In the genomic region with DNA sequence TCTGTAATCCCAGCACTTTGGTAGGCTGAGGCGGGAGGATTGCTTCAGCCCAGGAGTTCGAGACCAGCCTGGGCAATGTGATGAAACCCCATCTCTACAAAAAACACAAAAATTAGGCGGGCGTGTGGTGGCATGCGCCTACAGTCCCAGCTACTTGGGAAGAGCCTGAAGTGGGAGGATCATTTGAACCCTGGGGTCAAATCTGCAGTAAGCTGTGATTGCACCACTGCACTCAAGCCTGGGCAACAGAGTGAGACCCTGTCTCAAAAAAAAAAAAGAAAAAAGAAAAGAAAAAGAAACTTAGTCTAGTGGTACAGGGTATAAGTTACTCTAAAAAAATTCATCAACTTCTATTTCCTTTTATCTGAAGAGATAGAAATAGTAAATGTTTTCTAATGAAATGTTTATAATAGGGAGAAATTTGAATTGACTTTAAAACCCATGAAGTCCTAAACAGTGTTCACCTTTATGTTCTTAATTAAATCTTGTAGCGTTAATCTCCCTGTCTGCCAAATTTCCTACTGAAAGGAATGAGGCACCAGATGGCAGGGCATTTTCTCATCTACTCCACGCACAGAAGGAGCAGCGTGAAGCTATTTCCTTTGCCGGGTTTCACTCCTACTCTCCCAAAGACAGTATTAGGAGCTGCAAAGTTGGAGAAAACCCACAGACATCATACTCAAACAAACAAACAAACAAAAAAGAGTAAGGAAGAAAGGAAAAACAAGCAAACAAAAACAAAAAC, we compare ENCODE assay signal across 10 cellular contexts. TPM values are rescaled to one million over a fixed set of nuclear protein-coding genes. Genes with fewer than 3 reads are reported as not detected.
A peak's percentile ranks its signal among the peaks of the same experiment; 100 is the strongest.
DNase-seq lines count a peak whose midpoint lies in the region; ATAC-seq and TF ChIP-seq lines count a peak whose summit lies in the region.
"Had no signal": no experiment of that assay in that cellular context is flagged by ENCODE, and none has a peak within 500 bp of the region (broad histone marks: within the 10 kb centered on the region; RNA-seq: fewer than 3 reads in every experiment).

No MANE protein-coding gene starts in this region.

- TF ChIP-seq POLR2A in heart left ventricle (IDR thresholded peaks at IDR 0.05) = no peak

- H3K36me3 ChIP-seq in GM23338 (ENCODE audit: insufficient read depth) (peaks cover 9% of the 10 kb centered on the region), heart left ventricle (no peaks in the 10 kb centered on the region)

- H3K4me1 Mint-ChIP-seq in GM23338 = peaks cover 10% of the 10 kb centered on the region

- no peaks in the 10 kb centered on the region for H3K9me3 ChIP-seq in heart left ventricle
- H3K9me3 ChIP-seq: heart right ventricle had no signal

- 0 out of 2 replicates have a peak, but pooled peaks cover 3% of the 10 kb centered on the region for H3F3A ChIP-seq in GM23338 (replicated peaks; ENCODE audit: low read depth)

- no peaks in the 10 kb centered on the region for H3K9me2 ChIP-seq in GM23338 (ENCODE audit: insufficient read depth)

- ATAC-seq in GM23338 = no peak
- no peak for ATAC-seq in HG03460 (IDR thresholded peaks at IDR 0.05; ENCODE audit: unreplicated experiment)
- no peak for ATAC-seq in heart left ventricle
- ATAC-seq: heart right ventricle had no signal

- H3K27ac ChIP-seq in GM23338 (ENCODE audit: low read depth) (no peak overlapping the region), RWPE1 (peak overlapping the region; percentile 66), heart left ventricle (no peak overlapping the region)
- H3K27ac ChIP-seq: heart right ventricle had no signal

- CTCF ChIA-PET in RWPE1 (lab: Yijun Ruan, JAX) = interaction anchor here (0.5 kb wide), 1 partner anchor 337 kb away, joined by 3 read pairs; no protein-coding TSS in a partner anchor

- peak overlapping the region; percentile 88 for H3K4me3 Mint-ChIP-seq in GM23338

- DNase-seq in AG09319 (ENCODE audit: extremely low read depth, low read depth) = peak; percentile 3
- no peak for DNase-seq in GM23338 (ENCODE audit: low spot score)
- no peak for DNase-seq in RWPE1 (ENCODE audit: low spot score)
- DNase-seq in fibroblast of villous mesenchyme (ENCODE audit: low read depth) = peak; percentile 30
- no peak for DNase-seq in SHP77 treated with DMSO at 0.1 percent for 48 hours (lab: John Stamatoyannopoulos, UW)
- DNase-seq in ecto neural progenitor cell (ENCODE audit: low spot score) = no peak
- DNase-seq in heart left ventricle = no peak
- DNase-seq: activated naive CD4-positive, alpha-beta T cell treated with Interleukin-2 at 50 U/mL for 16 hours; heart right ventricle had no signal

- H3K27ac Mint-ChIP-seq in GM23338 = no peak overlapping the region

- no peak for TF ChIP-seq CTCF in AG09319 (IDR thresholded peaks at IDR 0.05; ENCODE audit: low read depth, low read length)
- TF ChIP-seq CTCF in GM23338 (conservative IDR thresholded peaks at IDR 0.05; ENCODE audit: low read depth in 2 of 2) = no peak
- no peak for TF ChIP-seq CTCF in RWPE1 (conservative IDR thresholded peaks at IDR 0.05; ENCODE audit: low read depth)
- no peak for TF ChIP-seq CTCF in fibroblast of villous mesenchyme (IDR thresholded peaks at IDR 0.05; ENCODE audit: insufficient read depth, low read depth, low read length)
- no peak for TF ChIP-seq CTCF in heart left ventricle (IDR thresholded peaks at IDR 0.05)

- peaks cover 35% of the 10 kb centered on the region for H3K27me3 ChIP-seq in GM23338 (ENCODE audit: insufficient read depth)
- H3K27me3 ChIP-seq in heart left ventricle = no peaks in the 10 kb centered on the region
- H3K27me3 ChIP-seq: heart right ventricle had no signal

- H3K4me3 ChIP-seq in GM23338 (peak overlapping the region; percentile 66; the same call in 1 of the 2 replicates), fibroblast of villous mesenchyme (ENCODE audit: low read depth, low read length) (peak overlapping the region; percentile 30), heart left ventricle (peak overlapping the region in 1 of 12 donors; percentile 76)

- H3K36me3 Mint-ChIP-seq in GM23338 (ENCODE audit: low read depth) = peaks cover 34% of the 10 kb centered on the region; the same call in 2 of the 3 replicates

- no peak overlapping the region for H2AFZ ChIP-seq in GM23338

- intact Hi-C loops in heart left ventricle (cut with DNase I) = no loop called here

- peaks cover 5% of the 10 kb centered on the region; the same call in 1 of the 2 replicates for H4K20me1 ChIP-seq in GM23338 (replicated peaks; ENCODE audit: insufficient read depth)

- H3K27me3 Mint-ChIP-seq in GM23338 (ENCODE audit: insufficient read depth, low read depth, poor library complexity) = peaks cover 10% of the 10 kb centered on the region

- 63 to 70% (median 69%) methylated on average over 9 of the region's 9 CpGs for WGBS in heart left ventricle, 4 donors

- H3K4me2 ChIP-seq in GM23338 = peak overlapping the region; percentile 86; the same call in 1 of the 2 replicates

- H3K4me1 ChIP-seq in GM23338 (ENCODE audit: insufficient read depth) = peaks cover 8% of the 10 kb centered on the region; the same call in 1 of the 2 replicates
- H3K4me1 ChIP-seq in heart left ventricle = peaks cover 0 to 14% (median 6%) of the 10 kb centered on the region in 12 donors

- POLR2A ChIA-PET in RWPE1 (lab: Yijun Ruan, JAX; ENCODE audit: low non-redundant PET) = no interaction called here

- H3K9me3 Mint-ChIP-seq in GM23338 = no peaks in the 10 kb centered on the region

- H3K79me2 ChIP-seq in GM23338 (replicated peaks; ENCODE audit: insufficient read depth) = peaks cover 13% of the 10 kb centered on the region

TF ChIP-seq in GM23338, 12 proteins besides CTCF, POLR2A, EP300 and RAD21 (continues in another document):
- TF ChIP-seq STAT1 (IDR thresholded peaks at IDR 0.05; ENCODE audit: unreplicated experiment) = no peak
- TF ChIP-seq CREB1 (CRISPR knock-in tag; IDR thresholded peaks at IDR 0.05; ENCODE audit: low read depth) = no peak
- TF ChIP-seq NANOG (IDR thresholded peaks at IDR 0.05; ENCODE audit: borderline replicate concordance) = no peak
- no peak for TF ChIP-seq EZH2 (IDR thresholded peaks at IDR 0.05; ENCODE audit: low read depth, unreplicated experiment)
- TF ChIP-seq JUNB (IDR thresholded peaks at IDR 0.05; ENCODE audit: unreplicated experiment) = no peak

RNA-seq across cellular contexts. Expression of gene PCLAF, which starts 1.9 kb away (rescaled TPM):
- 48.9 and 52.7 TPM in 2 replicates for total RNA-seq in GM23338 (2014; rRNA removed; shearing (Covaris generic))
- polyA plus RNA-seq in GM23338 (2016; fragmentation: Nextera tagmentation; extraction: Ambion mirVana) (202 and 206 TPM in 2 replicates), heart left ventricle (1 to 10 TPM in 1 of 2 donors, not detected in 1; 1.3 TPM)
- total RNA-seq in fibroblast of villous mesenchyme (30.7 and 36.7 TPM in 2 replicates), heart left ventricle (1 to 10 TPM in 1 of 9 donors, under 1 TPM in 4, not detected in 4; 0.14 to 4.8 (median 0.60) TPM)

RNA-seq across cellular contexts. Expression of gene TRIP4, which starts 8.2 kb away (rescaled TPM):
- total RNA-seq in GM23338 (2014; rRNA removed; shearing (Covaris generic)) = 9.8 and 10.3 TPM in 2 replicates
- polyA plus RNA-seq in GM23338 (2016; fragmentation: Nextera tagmentation; extraction: Ambion mirVana) = 16.0 and 16.6 TPM in 2 replicates
- total RNA-seq in fibroblast of villous mesenchyme = 10.8 and 11.6 TPM in 2 replicates
- 10 to 100 TPM in 8 of 9 donors, 1 to 10 TPM in 1; 5.9 to 22.7 (median 15.1) TPM for total RNA-seq in heart left ventricle
- 10 to 100 TPM; 10.9 to 17.6 TPM for polyA plus RNA-seq in heart left ventricle

RNA-seq across cellular contexts. Expression of gene CSNK1G1, which starts 23.4 kb away (rescaled TPM):
- 13.4 and 14.1 TPM in 2 replicates for total RNA-seq in GM23338 (2014; rRNA removed; shearing (Covaris generic))
- polyA plus RNA-seq in GM23338 (2016; fragmentation: Nextera tagmentation; extraction: Ambion mirVana) = 7.3 and 9.3 TPM in 2 replicates
- total RNA-seq in fibroblast of villous mesenchyme = 33.2 and 37.6 TPM in 2 replicates
- 10 to 100 TPM in 2 of 9 donors, 1 to 10 TPM in 7; 3.9 to 15.0 (median 7.6) TPM for total RNA-seq in heart left ventricle
- 1 to 10 TPM; 1.4 to 4.9 TPM for polyA plus RNA-seq in heart left ventricle

Comparison
In these comparisons a context has a peak if more than half of its experiments do, and no peak if none do; other contexts are left out.
1. DNase-seq: peak in AG09319 (single experiment) and fibroblast of villous mesenchyme (single experiment); none in GM23338 (single experiment), RWPE1 (single experiment), SHP77 treated with DMSO at 0.1 percent for 48 hours (single experiment), ecto neural progenitor cell (single experiment) and heart left ventricle (0 of 5).